Comparison of ENCODE assay signal across 1 cellular context in the genomic region with DNA sequence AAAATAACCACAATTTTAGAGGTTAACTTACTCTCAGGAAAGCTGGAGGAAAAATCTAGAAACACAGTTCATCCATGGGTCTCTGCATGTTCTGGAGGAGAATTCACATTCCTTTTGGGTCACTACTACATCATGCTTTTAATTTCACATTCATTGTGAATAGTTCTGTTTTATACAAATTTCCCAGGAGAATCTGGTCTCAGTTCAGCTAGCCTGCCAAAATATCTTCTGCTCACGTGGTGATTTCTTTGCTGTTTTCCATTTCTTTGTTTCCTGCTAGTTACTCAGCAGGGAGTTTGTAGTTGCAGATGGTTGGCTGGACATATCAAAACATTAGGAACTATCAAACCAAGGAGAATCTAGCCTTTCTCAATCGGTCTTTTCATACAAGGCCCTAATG.
TF ChIP-seq lines count a peak whose summit lies in the region.

A gene with protein sequence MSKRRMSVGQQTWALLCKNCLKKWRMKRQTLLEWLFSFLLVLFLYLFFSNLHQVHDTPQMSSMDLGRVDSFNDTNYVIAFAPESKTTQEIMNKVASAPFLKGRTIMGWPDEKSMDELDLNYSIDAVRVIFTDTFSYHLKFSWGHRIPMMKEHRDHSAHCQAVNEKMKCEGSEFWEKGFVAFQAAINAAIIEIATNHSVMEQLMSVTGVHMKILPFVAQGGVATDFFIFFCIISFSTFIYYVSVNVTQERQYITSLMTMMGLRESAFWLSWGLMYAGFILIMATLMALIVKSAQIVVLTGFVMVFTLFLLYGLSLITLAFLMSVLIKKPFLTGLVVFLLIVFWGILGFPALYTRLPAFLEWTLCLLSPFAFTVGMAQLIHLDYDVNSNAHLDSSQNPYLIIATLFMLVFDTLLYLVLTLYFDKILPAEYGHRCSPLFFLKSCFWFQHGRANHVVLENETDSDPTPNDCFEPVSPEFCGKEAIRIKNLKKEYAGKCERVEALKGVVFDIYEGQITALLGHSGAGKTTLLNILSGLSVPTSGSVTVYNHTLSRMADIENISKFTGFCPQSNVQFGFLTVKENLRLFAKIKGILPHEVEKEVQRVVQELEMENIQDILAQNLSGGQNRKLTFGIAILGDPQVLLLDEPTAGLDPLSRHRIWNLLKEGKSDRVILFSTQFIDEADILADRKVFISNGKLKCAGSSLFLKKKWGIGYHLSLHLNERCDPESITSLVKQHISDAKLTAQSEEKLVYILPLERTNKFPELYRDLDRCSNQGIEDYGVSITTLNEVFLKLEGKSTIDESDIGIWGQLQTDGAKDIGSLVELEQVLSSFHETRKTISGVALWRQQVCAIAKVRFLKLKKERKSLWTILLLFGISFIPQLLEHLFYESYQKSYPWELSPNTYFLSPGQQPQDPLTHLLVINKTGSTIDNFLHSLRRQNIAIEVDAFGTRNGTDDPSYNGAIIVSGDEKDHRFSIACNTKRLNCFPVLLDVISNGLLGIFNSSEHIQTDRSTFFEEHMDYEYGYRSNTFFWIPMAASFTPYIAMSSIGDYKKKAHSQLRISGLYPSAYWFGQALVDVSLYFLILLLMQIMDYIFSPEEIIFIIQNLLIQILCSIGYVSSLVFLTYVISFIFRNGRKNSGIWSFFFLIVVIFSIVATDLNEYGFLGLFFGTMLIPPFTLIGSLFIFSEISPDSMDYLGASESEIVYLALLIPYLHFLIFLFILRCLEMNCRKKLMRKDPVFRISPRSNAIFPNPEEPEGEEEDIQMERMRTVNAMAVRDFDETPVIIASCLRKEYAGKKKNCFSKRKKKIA (N-terminal part only) (minus strand): TSS at position 93 of the 400 bp plus-strand sequence. CDS start 9,801 bp downstream, outside the sequence.

TF ChIP-seq in GM12878, 131 proteins besides CTCF, POLR2A, EP300 and RAD21 (continued from another document):
- TF ChIP-seq, protein P1, sequence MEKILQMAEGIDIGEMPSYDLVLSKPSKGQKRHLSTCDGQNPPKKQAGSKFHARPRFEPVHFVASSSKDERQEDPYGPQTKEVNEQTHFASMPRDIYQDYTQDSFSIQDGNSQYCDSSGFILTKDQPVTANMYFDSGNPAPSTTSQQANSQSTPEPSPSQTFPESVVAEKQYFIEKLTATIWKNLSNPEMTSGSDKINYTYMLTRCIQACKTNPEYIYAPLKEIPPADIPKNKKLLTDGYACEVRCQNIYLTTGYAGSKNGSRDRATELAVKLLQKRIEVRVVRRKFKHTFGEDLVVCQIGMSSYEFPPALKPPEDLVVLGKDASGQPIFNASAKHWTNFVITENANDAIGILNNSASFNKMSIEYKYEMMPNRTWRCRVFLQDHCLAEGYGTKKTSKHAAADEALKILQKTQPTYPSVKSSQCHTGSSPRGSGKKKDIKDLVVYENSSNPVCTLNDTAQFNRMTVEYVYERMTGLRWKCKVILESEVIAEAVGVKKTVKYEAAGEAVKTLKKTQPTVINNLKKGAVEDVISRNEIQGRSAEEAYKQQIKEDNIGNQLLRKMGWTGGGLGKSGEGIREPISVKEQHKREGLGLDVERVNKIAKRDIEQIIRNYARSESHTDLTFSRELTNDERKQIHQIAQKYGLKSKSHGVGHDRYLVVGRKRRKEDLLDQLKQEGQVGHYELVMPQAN (conservative IDR thresholded peaks at IDR 0.05): no peak
- TF ChIP-seq, protein P2, sequence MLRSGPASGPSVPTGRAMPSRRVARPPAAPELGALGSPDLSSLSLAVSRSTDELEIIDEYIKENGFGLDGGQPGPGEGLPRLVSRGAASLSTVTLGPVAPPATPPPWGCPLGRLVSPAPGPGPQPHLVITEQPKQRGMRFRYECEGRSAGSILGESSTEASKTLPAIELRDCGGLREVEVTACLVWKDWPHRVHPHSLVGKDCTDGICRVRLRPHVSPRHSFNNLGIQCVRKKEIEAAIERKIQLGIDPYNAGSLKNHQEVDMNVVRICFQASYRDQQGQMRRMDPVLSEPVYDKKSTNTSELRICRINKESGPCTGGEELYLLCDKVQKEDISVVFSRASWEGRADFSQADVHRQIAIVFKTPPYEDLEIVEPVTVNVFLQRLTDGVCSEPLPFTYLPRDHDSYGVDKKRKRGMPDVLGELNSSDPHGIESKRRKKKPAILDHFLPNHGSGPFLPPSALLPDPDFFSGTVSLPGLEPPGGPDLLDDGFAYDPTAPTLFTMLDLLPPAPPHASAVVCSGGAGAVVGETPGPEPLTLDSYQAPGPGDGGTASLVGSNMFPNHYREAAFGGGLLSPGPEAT (IDR thresholded peaks at IDR 0.05; ENCODE audit: low read depth): no peak
- TF ChIP-seq NRF1 (conservative IDR thresholded peaks at IDR 0.05; ENCODE audit: low read depth, low read length): no peak
- TF ChIP-seq TCF12 (IDR thresholded peaks at IDR 0.05; ENCODE audit: low read depth, low read length): no peak
- TF ChIP-seq NFXL1 (IDR thresholded peaks at IDR 0.05; ENCODE audit: borderline replicate concordance): no peak
- no peak for TF ChIP-seq HDGF (IDR thresholded peaks at IDR 0.05)
- no peak for TF ChIP-seq SMARCA5 (IDR thresholded peaks at IDR 0.05)
- TF ChIP-seq RBBP5 (conservative IDR thresholded peaks at IDR 0.05): no peak
- no peak for TF ChIP-seq POLR2AphosphoS2 (IDR thresholded peaks at IDR 0.05; ENCODE audit: low read depth, low read length)
- TF ChIP-seq, protein P3, sequence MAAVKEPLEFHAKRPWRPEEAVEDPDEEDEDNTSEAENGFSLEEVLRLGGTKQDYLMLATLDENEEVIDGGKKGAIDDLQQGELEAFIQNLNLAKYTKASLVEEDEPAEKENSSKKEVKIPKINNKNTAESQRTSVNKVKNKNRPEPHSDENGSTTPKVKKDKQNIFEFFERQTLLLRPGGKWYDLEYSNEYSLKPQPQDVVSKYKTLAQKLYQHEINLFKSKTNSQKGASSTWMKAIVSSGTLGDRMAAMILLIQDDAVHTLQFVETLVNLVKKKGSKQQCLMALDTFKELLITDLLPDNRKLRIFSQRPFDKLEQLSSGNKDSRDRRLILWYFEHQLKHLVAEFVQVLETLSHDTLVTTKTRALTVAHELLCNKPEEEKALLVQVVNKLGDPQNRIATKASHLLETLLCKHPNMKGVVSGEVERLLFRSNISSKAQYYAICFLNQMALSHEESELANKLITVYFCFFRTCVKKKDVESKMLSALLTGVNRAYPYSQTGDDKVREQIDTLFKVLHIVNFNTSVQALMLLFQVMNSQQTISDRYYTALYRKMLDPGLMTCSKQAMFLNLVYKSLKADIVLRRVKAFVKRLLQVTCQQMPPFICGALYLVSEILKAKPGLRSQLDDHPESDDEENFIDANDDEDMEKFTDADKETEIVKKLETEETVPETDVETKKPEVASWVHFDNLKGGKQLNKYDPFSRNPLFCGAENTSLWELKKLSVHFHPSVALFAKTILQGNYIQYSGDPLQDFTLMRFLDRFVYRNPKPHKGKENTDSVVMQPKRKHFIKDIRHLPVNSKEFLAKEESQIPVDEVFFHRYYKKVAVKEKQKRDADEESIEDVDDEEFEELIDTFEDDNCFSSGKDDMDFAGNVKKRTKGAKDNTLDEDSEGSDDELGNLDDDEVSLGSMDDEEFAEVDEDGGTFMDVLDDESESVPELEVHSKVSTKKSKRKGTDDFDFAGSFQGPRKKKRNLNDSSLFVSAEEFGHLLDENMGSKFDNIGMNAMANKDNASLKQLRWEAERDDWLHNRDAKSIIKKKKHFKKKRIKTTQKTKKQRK (IDR thresholded peaks at IDR 0.05; ENCODE audit: low read depth, low read length): no peak
- TF ChIP-seq, protein P4, sequence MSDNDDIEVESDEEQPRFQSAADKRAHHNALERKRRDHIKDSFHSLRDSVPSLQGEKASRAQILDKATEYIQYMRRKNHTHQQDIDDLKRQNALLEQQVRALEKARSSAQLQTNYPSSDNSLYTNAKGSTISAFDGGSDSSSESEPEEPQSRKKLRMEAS (IDR thresholded peaks at IDR 0.05; ENCODE audit: low read depth, low read length): no peak
- no peak for TF ChIP-seq CBX3 (IDR thresholded peaks at IDR 0.05; ENCODE audit: borderline replicate concordance, low read depth)
- TF ChIP-seq, protein P5, sequence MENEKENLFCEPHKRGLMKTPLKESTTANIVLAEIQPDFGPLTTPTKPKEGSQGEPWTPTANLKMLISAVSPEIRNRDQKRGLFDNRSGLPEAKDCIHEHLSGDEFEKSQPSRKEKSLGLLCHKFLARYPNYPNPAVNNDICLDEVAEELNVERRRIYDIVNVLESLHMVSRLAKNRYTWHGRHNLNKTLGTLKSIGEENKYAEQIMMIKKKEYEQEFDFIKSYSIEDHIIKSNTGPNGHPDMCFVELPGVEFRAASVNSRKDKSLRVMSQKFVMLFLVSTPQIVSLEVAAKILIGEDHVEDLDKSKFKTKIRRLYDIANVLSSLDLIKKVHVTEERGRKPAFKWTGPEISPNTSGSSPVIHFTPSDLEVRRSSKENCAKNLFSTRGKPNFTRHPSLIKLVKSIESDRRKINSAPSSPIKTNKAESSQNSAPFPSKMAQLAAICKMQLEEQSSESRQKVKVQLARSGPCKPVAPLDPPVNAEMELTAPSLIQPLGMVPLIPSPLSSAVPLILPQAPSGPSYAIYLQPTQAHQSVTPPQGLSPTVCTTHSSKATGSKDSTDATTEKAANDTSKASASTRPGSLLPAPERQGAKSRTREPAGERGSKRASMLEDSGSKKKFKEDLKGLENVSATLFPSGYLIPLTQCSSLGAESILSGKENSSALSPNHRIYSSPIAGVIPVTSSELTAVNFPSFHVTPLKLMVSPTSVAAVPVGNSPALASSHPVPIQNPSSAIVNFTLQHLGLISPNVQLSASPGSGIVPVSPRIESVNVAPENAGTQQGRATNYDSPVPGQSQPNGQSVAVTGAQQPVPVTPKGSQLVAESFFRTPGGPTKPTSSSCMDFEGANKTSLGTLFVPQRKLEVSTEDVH (IDR thresholded peaks at IDR 0.05; ENCODE audit: low read depth, partially characterized antibody): no peak
- no peak for TF ChIP-seq BACH1 (IDR thresholded peaks at IDR 0.05; ENCODE audit: borderline replicate concordance)
- TF ChIP-seq FOS (IDR thresholded peaks at IDR 0.05; ENCODE audit: borderline replicate concordance, extremely low read depth, insufficient read length): no peak
- no peak for TF ChIP-seq SRF (IDR thresholded peaks at IDR 0.05; ENCODE audit: low read depth in 2 of 2, low read length in 2 of 2)
- TF ChIP-seq CREB1 (IDR thresholded peaks at IDR 0.05; ENCODE audit: low read depth): no peak
